8 cellular contexts compared by ENCODE assay signal in the genomic region with DNA sequence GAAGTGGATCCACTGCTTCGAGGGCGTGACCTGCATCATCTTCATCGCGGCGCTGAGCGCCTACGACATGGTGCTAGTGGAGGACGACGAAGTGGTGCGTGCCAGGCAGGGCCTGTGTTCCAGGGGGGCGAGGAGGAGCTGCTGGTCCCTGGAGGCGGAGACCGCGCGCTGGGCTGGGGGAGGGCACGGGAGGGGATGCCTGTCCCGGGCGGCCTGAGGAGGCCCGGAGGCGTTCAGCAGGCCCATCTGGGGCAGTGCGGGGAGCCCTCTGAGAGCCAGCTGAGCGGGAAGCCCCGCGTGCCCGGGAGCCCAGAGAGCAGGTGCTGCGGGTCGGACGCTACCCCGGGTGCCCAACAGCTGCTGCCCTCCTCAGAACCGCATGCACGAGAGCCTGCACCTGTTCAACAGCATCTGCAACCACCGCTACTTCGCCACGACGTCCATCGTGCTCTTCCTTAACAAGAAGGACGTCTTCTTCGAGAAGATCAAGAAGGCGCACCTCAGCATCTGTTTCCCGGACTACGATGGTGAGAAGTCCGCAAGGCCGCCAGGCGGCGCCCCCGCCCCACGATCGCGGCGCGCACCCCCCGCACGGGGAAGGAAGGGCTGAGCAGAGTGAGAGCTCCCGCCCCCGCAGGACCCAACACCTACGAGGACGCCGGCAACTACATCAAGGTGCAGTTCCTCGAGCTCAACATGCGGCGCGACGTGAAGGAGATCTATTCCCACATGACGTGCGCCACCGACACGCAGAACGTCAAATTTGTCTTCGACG. TPM values are rescaled to one million over a fixed set of nuclear protein-coding genes. Genes with fewer than 3 reads are reported as not detected.
DNase-seq lines count a peak whose midpoint lies in the region; TF ChIP-seq lines count a peak whose summit lies in the region.

No MANE protein-coding gene starts in this region.

- peak overlapping the region in 1 of 2 experiments; percentile 63; a peak in 3 of 5 replicates for H3K4me3 Mint-ChIP-seq in H9
- H3K4me3 Mint-ChIP-seq in activated naive CD4-positive, alpha-beta T cell treated with anti-CD3 and anti-CD28 coated beads, Interleukin-2, amount 10 ng/mL, durations not matched to agents 7 days and 5 days: no peak overlapping the region

- peak overlapping the region; percentile 12 to 54; a peak in 3 of 4 replicates for H3K4me3 ChIP-seq in SK-N-SH (ENCODE audit: low read depth in 2 of 2, low read length in 1 of 2)
- no peak overlapping the region for H3K4me3 ChIP-seq in cardiac muscle cell
- peak overlapping the region in 1 of 2 donors; percentile 24 for H3K4me3 ChIP-seq in vagina

- H3K23ac ChIP-seq in H9 (ENCODE audit: insufficient read length, low read depth, low read length): no peak overlapping the region

- H3K36me3 Mint-ChIP-seq in H9 (ENCODE audit: insufficient read depth in 1 of 3, low read depth in 3 of 3): no peaks in the 10 kb centered on the region
- no peaks in the 10 kb centered on the region for H3K36me3 Mint-ChIP-seq in activated naive CD4-positive, alpha-beta T cell treated with anti-CD3 and anti-CD28 coated beads, Interleukin-2, amount 10 ng/mL, durations not matched to agents 7 days and 5 days

- WGBS in H9 (ENCODE audit: extremely low coverage, insufficient read length, low lambda C conversion rate): no CpG with 5 or more reads among the region's 70 CpGs
- 17% methylated on average over 18 of the region's 70 CpGs for WGBS in SK-N-SH (ENCODE audit: low lambda C conversion rate)

- H3K56ac ChIP-seq in H9 (ENCODE audit: insufficient read length, low read depth, low read length): no peak overlapping the region

- H4K8ac ChIP-seq in H9 (replicated peaks; ENCODE audit: insufficient read length, low read depth, low read length): no peak overlapping the region

- H2AK5ac ChIP-seq in H9 (ENCODE audit: insufficient read length, low read length): no peak overlapping the region

- H3K14ac ChIP-seq in H9 (ENCODE audit: insufficient read depth, low read length): no peak overlapping the region

- TF ChIP-seq EP300 in SK-N-SH (IDR thresholded peaks at IDR 0.05; ENCODE audit: borderline replicate concordance in 1 of 2, low read depth in 1 of 2, low read length in 1 of 2): no peak

- H2BK12ac ChIP-seq in H9 (ENCODE audit: insufficient read length, low read depth, low read length): no peak overlapping the region

- H3K27ac ChIP-seq in H9 (ENCODE audit: insufficient read length, low read depth, low read length) (no peak overlapping the region), SK-N-SH (ENCODE audit: low read depth in 2 of 2, low read length in 1 of 2) (no peak overlapping the region), cardiac muscle cell (no peak overlapping the region), vagina (no peak overlapping the region)

- CTCF ChIA-PET in SK-N-SH (lab: Yijun Ruan, JAX): interaction anchor here (0.7 to 23.1 kb wide), 28 partner anchors 8 to 408 kb away, joined by 3 to 1375 read pairs (median 6); partner anchors contain the start of genes GNAI2, IFRD2, LSMEM2 and SEMA3B
- CTCF ChIA-PET in activated naive CD4-positive, alpha-beta T cell treated with anti-CD3 and anti-CD28 coated beads, Interleukin-2, amount 10 ng/mL, durations not matched to agents 7 days and 5 days (lab: Charles Lee): interaction anchor here (0.8 to 6.7 kb wide), 21 partner anchors 10 to 134 kb away, joined by 3 to 202 read pairs (median 6); partner anchors contain the start of genes LSMEM2, SLC38A3 and TUSC2

- H2AFZ ChIP-seq in H9 (ENCODE audit: low read length) (no peak overlapping the region), SK-N-SH (ENCODE audit: low read depth) (no peak overlapping the region)

- TF ChIP-seq POLR2A in vagina (IDR thresholded peaks at IDR 0.05): no peak

- no peaks in the 10 kb centered on the region for H3K9me2 ChIP-seq in SK-N-SH

- H3K27me3 Mint-ChIP-seq in H9 (ENCODE audit: low read depth): peaks cover 49% of the 10 kb centered on the region
- H3K27me3 Mint-ChIP-seq in activated naive CD4-positive, alpha-beta T cell treated with anti-CD3 and anti-CD28 coated beads, Interleukin-2, amount 10 ng/mL, durations not matched to agents 7 days and 5 days: peaks cover 80% of the 10 kb centered on the region

- peak overlapping the region; percentile 25 for H3K4me2 ChIP-seq in H9 (ENCODE audit: insufficient read depth, insufficient read length, low read length)
- H3K4me2 ChIP-seq in SK-N-SH: peak overlapping the region; percentile 49

- H3K36me3 ChIP-seq in SK-N-SH (replicated peaks in 1 of 2; ENCODE audit: control insufficient read depth in 1 of 2, insufficient read depth in 2 of 2, low read length in 1 of 2): no peaks in the 10 kb centered on the region
- H3K36me3 ChIP-seq in cardiac muscle cell: no peaks in the 10 kb centered on the region
- H3K36me3 ChIP-seq in vagina: no peaks in the 10 kb centered on the region

- no peak overlapping the region for H2BK5ac ChIP-seq in H9 (ENCODE audit: insufficient read length, low read length)

- H3K9ac ChIP-seq in H9 (ENCODE audit: extremely low read depth, insufficient read length, low read length) (no peak overlapping the region), SK-N-SH (no peak overlapping the region)

- peak; percentile 87 for TF ChIP-seq RAD21 in SK-N-SH (IDR thresholded peaks at IDR 0.05; ENCODE audit: low read length)

- H3K18ac ChIP-seq in H9 (ENCODE audit: insufficient read length, low read depth, low read length): no peak overlapping the region

- POLR2A ChIA-PET in SK-N-SH (lab: Yijun Ruan, JAX): interaction anchor here (1.0 to 1.9 kb wide), 4 partner anchors 27 to 74 kb away, joined by 3 to 14 read pairs (median 4); no protein-coding TSS in a partner anchor

- DNase-seq in AML-193 (lab: John Stamatoyannopoulos, UW) (peak; percentile 50 to 53), H9 (peak; percentile 82), SK-N-SH (peak; percentile 91), cardiac muscle cell (ENCODE audit: low read depth in 1 of 2, low spot score in 1 of 2) (peak; percentile 69 to 73), renal cortical epithelial cell (ENCODE audit: low read depth) (peak; percentile 27), vagina (ENCODE audit: extremely low spot score in 2 of 2) (no peak), NCI-H2227 treated with DMSO at 0.1 percent for 48 hours (lab: John Stamatoyannopoulos, UW) (no peak)
- DNase-seq in activated naive CD4-positive, alpha-beta T cell treated with anti-CD3 and anti-CD28 coated beads, Interleukin-2, amount 10 ng/mL, durations not matched to agents 7 days and 5 days: peak; percentile 86

- intact Hi-C loops in vagina (cut with DNase I): no loop called here

- H3K27ac Mint-ChIP-seq in H9: no peak overlapping the region
- H3K27ac Mint-ChIP-seq in activated naive CD4-positive, alpha-beta T cell treated with anti-CD3 and anti-CD28 coated beads, Interleukin-2, amount 10 ng/mL, durations not matched to agents 7 days and 5 days: no peak overlapping the region

- TF ChIP-seq CTCF in H9 (conservative IDR thresholded peaks at IDR 0.05): peak; percentile 96
- peak; percentile 81 for TF ChIP-seq CTCF in SK-N-SH (IDR thresholded peaks at IDR 0.05)
- TF ChIP-seq CTCF in cardiac muscle cell (IDR thresholded peaks at IDR 0.05; ENCODE audit: low read depth, low read length): peak; percentile 81
- peak; percentile 50 to 73 (median 64) for TF ChIP-seq CTCF in vagina (IDR thresholded peaks at IDR 0.05)

- no peaks in the 10 kb centered on the region for H3K9me3 Mint-ChIP-seq in H9
- no peaks in the 10 kb centered on the region for H3K9me3 Mint-ChIP-seq in activated naive CD4-positive, alpha-beta T cell treated with anti-CD3 and anti-CD28 coated beads, Interleukin-2, amount 10 ng/mL, durations not matched to agents 7 days and 5 days

- no peak overlapping the region for H3T11ph ChIP-seq in H9 (ENCODE audit: low read length)

- H4K91ac ChIP-seq in H9 (ENCODE audit: insufficient read length, low read depth, low read length): no peak overlapping the region

- peaks cover 4% of the 10 kb centered on the region for H3F3A ChIP-seq in SK-N-SH (replicated peaks; ENCODE audit: insufficient read depth)

- H2BK20ac ChIP-seq in H9 (ENCODE audit: low read depth, low read length, poor library complexity, severe bottlenecking): no peak overlapping the region

- no peaks in the 10 kb centered on the region for H3K23me2 ChIP-seq in H9 (ENCODE audit: insufficient read length, low read depth, low read length, poor library complexity, severe bottlenecking)

- H2BK120ac ChIP-seq in H9 (ENCODE audit: low read depth, low read length, poor library complexity, severe bottlenecking): no peak overlapping the region

- H3K4me1 ChIP-seq in H9 (ENCODE audit: insufficient read depth, low read length) (no peaks in the 10 kb centered on the region), SK-N-SH (ENCODE audit: control insufficient read depth in 1 of 2, insufficient read depth in 2 of 2, low read depth in 1 of 2, low read length in 1 of 2) (peaks cover 0 to 17% of the 10 kb centered on the region in 2 experiments; a peak in 1 of 4 replicates), cardiac muscle cell (ENCODE audit: low read depth) (no peaks in the 10 kb centered on the region), vagina (peaks cover 17% of the 10 kb centered on the region)

- H3K4me1 Mint-ChIP-seq in H9: peaks cover 5 to 13% of the 10 kb centered on the region in 2 experiments
- peaks cover 13% of the 10 kb centered on the region for H3K4me1 Mint-ChIP-seq in activated naive CD4-positive, alpha-beta T cell treated with anti-CD3 and anti-CD28 coated beads, Interleukin-2, amount 10 ng/mL, durations not matched to agents 7 days and 5 days

- no peaks in the 10 kb centered on the region for H3K9me3 ChIP-seq in H9 (ENCODE audit: control insufficient read depth, low read depth, low read length)
- no peaks in the 10 kb centered on the region for H3K9me3 ChIP-seq in SK-N-SH
- H3K9me3 ChIP-seq in cardiac muscle cell (ENCODE audit: low read depth): no peaks in the 10 kb centered on the region
- no peaks in the 10 kb centered on the region for H3K9me3 ChIP-seq in vagina

- no peaks in the 10 kb centered on the region for H4K20me1 ChIP-seq in H9 (ENCODE audit: control insufficient read depth, insufficient read depth, insufficient read length)
- H4K20me1 ChIP-seq in SK-N-SH (ENCODE audit: insufficient read depth): no peaks in the 10 kb centered on the region

- H2BK15ac ChIP-seq in H9 (ENCODE audit: low read depth, low read length): no peak overlapping the region

- H3K79me1 ChIP-seq in H9 (ENCODE audit: insufficient read depth, low read depth, low read length, poor library complexity, severe bottlenecking): no peaks in the 10 kb centered on the region

- no peak overlapping the region for H3K4ac ChIP-seq in H9 (ENCODE audit: low read depth, low read length)

- H3K79me2 ChIP-seq in H9 (ENCODE audit: insufficient read depth, low read length) (no peaks in the 10 kb centered on the region), SK-N-SH (ENCODE audit: insufficient read depth) (no peaks in the 10 kb centered on the region)

- no peaks in the 10 kb centered on the region; the same call in 1 of the 2 replicates for H3K27me3 ChIP-seq in H9 (ENCODE audit: insufficient read depth, low read length)
- peaks cover 45% of the 10 kb centered on the region for H3K27me3 ChIP-seq in SK-N-SH (ENCODE audit: insufficient read depth)
- H3K27me3 ChIP-seq in cardiac muscle cell: no peaks in the 10 kb centered on the region
- H3K27me3 ChIP-seq in vagina: peaks cover 8% of the 10 kb centered on the region

- H4K5ac ChIP-seq in H9 (ENCODE audit: insufficient read length, low read depth, low read length): no peak overlapping the region

RNA-seq across cellular contexts. Expression of gene GNAT1, which starts 2.9 kb away (rescaled TPM):
- total RNA-seq in H9 (2021) (0.18 TPM in 1 of 2 replicates, not detected in the other), cardiac muscle cell (not detected in 2 replicates), renal cortical epithelial cell (0.05 TPM in 1 of 2 replicates, not detected in the other), vagina (not detected)
- polyA plus RNA-seq in SK-N-SH (2012; rRNA removed) (not detected in 2 replicates), cardiac muscle cell (not detected in 2 replicates)
- polyA plus RNA-seq in SK-N-SH (2012; cell fraction: cytosol; rRNA removed): not detected in 2 replicates
- 0.12 TPM in 1 of 2 replicates, not detected in the other for polyA plus RNA-seq in SK-N-SH (2012; cell fraction: nucleus; rRNA removed)

RNA-seq across cellular contexts. Expression of gene SLC38A3, which starts 10.8 kb away (rescaled TPM):
- total RNA-seq in H9 (2021) (1.4 and 3.2 TPM in 2 replicates), cardiac muscle cell (9.5 and 14.7 TPM in 2 replicates), renal cortical epithelial cell (1.8 TPM in 1 of 2 replicates, not detected in the other), vagina (2.0 TPM)
- polyA plus RNA-seq in SK-N-SH (2012; rRNA removed) (0.84 and 0.89 TPM in 2 replicates), cardiac muscle cell (13.4 and 18.5 TPM in 2 replicates)
- polyA plus RNA-seq in SK-N-SH (2012; cell fraction: cytosol; rRNA removed): 0.15 and 0.29 TPM in 2 replicates
- 1.6 and 2.0 TPM in 2 replicates for polyA plus RNA-seq in SK-N-SH (2012; cell fraction: nucleus; rRNA removed)

RNA-seq across cellular contexts. Expression of gene SEMA3F, which starts 39.2 kb away (rescaled TPM):
- total RNA-seq in H9 (2021) (11.9 and 14.3 TPM in 2 replicates), cardiac muscle cell (21.0 and 27.6 TPM in 2 replicates), renal cortical epithelial cell (10.2 and 33.5 TPM in 2 replicates), vagina (78.1 TPM)
- polyA plus RNA-seq in SK-N-SH (2012; rRNA removed) (23.9 and 30.4 TPM in 2 replicates), cardiac muscle cell (20.0 and 21.8 TPM in 2 replicates)
- 15.5 and 23.2 TPM in 2 replicates for polyA plus RNA-seq in SK-N-SH (2012; cell fraction: cytosol; rRNA removed)
- polyA plus RNA-seq in SK-N-SH (2012; cell fraction: nucleus; rRNA removed): 32.9 and 38.3 TPM in 2 replicates

RNA-seq across cellular contexts. Expression of gene GNAI2, which starts 41.7 kb away (rescaled TPM):
- 210 and 218 TPM in 2 replicates for total RNA-seq in H9 (2021)
- 641 and 649 TPM in 2 replicates for polyA plus RNA-seq in SK-N-SH (2012; rRNA removed)
- 388 and 495 TPM in 2 replicates for polyA plus RNA-seq in SK-N-SH (2012; cell fraction: cytosol; rRNA removed)
- polyA plus RNA-seq in SK-N-SH (2012; cell fraction: nucleus; rRNA removed): 361 and 439 TPM in 2 replicates
- total RNA-seq in cardiac muscle cell: 160 and 179 TPM in 2 replicates
- polyA plus RNA-seq in cardiac muscle cell: 255 and 285 TPM in 2 replicates
- total RNA-seq in renal cortical epithelial cell: 217 and 300 TPM in 2 replicates
- 244 TPM for total RNA-seq in vagina

Comparison
In these comparisons a context has a peak if more than half of its experiments do, and no peak if none do; other contexts are left out.
1. DNase-seq: peak in AML-193 (2 of 2), H9 (single experiment), SK-N-SH (single experiment), activated naive CD4-positive, alpha-beta T cell treated with anti-CD3 and anti-CD28 coated beads, Interleukin-2, amount 10 ng/mL, durations not matched to agents 7 days and 5 days (single experiment), cardiac muscle cell (2 of 2) and renal cortical epithelial cell (single experiment); none in vagina (0 of 2) and NCI-H2227 treated with DMSO at 0.1 percent for 48 hours (single experiment).
2. Peak in every context shown above with its lines, with median percentiles within 50 percentile points of each other: CTCF ChIP-seq.